In genomic region chr10:12937527-12937926, GRCh38 we compare ENCODE assay signal across 1 cellular context.
TF ChIP-seq lines count a peak whose summit lies in the region.

No MANE protein-coding gene starts in this region.

TF ChIP-seq in HEK293, 187 proteins besides CTCF, POLR2A, EP300 and RAD21 (continued from another document):
- TF ChIP-seq PRDM4 (tag by site-specific recombination; IDR thresholded peaks at IDR 0.05): no peak
TF ChIP-seq in HEK293: peak in this region for 1.
